27 cellular contexts compared by ENCODE assay signal in genomic region chr15:88812137-88812536, GRCh38. TPM values are rescaled to one million over a fixed set of nuclear protein-coding genes. Genes with fewer than 3 reads are reported as not detected.
DNase-seq lines count a peak whose midpoint lies in the region; ATAC-seq and TF ChIP-seq lines count a peak whose summit lies in the region.
"Had no signal": no experiment of that assay in that cellular context is flagged by ENCODE, and none has a peak within 500 bp of the region (broad histone marks: within the 10 kb centered on the region; RNA-seq: fewer than 3 reads in every experiment).

No MANE protein-coding gene starts in this region.

- no peak overlapping the region for H3K4ac ChIP-seq in mesenchymal stem cell (ENCODE audit: low read depth in 1 of 2, low read length in 2 of 2)

- no peaks in the 10 kb centered on the region for H3K79me1 ChIP-seq in mesenchymal stem cell (replicated peaks; ENCODE audit: low read length, poor library complexity, severe bottlenecking)

- no peaks in the 10 kb centered on the region for H3K9me3 Mint-ChIP-seq in activated naive CD8-positive, alpha-beta T cell treated with anti-CD3 and anti-CD28 coated beads, Interleukin-2, amount 50 U/mL, for 24 hours
- H3K9me3 Mint-ChIP-seq in activated naive CD8-positive, alpha-beta T cell treated with anti-CD3 and anti-CD28 coated beads for 36 hours: no peaks in the 10 kb centered on the region
- no peaks in the 10 kb centered on the region for H3K9me3 Mint-ChIP-seq in stimulated activated naive B cell treated with anti-CD40 and anti-IgM and Interleukin-4, amounts not matched to agents 10 μg/mL and 1 μg/mL and 100 μg/mL, for 72 hours
- H3K9me3 Mint-ChIP-seq: GM23338, H9, HFFc6 had no signal

- H3K27me3 ChIP-seq in mesenchymal stem cell (ENCODE audit: control insufficient read depth in 1 of 2, insufficient read depth in 1 of 2, low read length in 2 of 2): peaks cover 6 to 69% of the 10 kb centered on the region in 2 experiments
- H3K27me3 ChIP-seq: BE2C had no signal

- no peak for DNase-seq in activated naive CD8-positive, alpha-beta T cell treated with anti-CD3 and anti-CD28 coated beads, Interleukin-2, amount 50 U/mL, for 24 hours
- DNase-seq in activated naive CD8-positive, alpha-beta T cell treated with anti-CD3 and anti-CD28 coated beads for 36 hours: no peak
- DNase-seq in NCI-H526 treated with DMSO at 0.1 percent for 48 hours (lab: John Stamatoyannopoulos, UW) (peak; percentile 49), mesenchymal stem cell (no peak), GM13976 (ENCODE audit: low spot score) (no peak), NCI-H69 (lab: John Stamatoyannopoulos, UW) (no peak)
- DNase-seq in stimulated activated naive B cell treated with anti-CD40 and anti-IgM and Interleukin-4, amounts not matched to agents 10 μg/mL and 1 μg/mL and 100 μg/mL, for 72 hours: peak; percentile 9
- DNase-seq: BE2C; CD4-positive, CD25-positive, alpha-beta regulatory T cell; DMS53; GF-D8; H9; HFFc6; IMR-90; KG1; MM.1S; NCI-H1048; NCI-H1417; NCI-H1694; NCI-H2029 treated with DMSO at 0.1 percent for 48 hours; NCI-H748 treated with DMSO at 0.1 percent for 48 hours; PC-3 had no signal

- H3K27me3 Mint-ChIP-seq in activated naive CD8-positive, alpha-beta T cell treated with anti-CD3 and anti-CD28 coated beads, Interleukin-2, amount 50 U/mL, for 24 hours: peaks cover 24% of the 10 kb centered on the region
- H3K27me3 Mint-ChIP-seq in activated naive CD8-positive, alpha-beta T cell treated with anti-CD3 and anti-CD28 coated beads for 36 hours: peaks cover 23% of the 10 kb centered on the region
- H3K27me3 Mint-ChIP-seq in stimulated activated naive B cell treated with anti-CD40 and anti-IgM and Interleukin-4, amounts not matched to agents 10 μg/mL and 1 μg/mL and 100 μg/mL, for 72 hours: peaks cover 52 to 63% of the 10 kb centered on the region in 2 donors

- H3K14ac ChIP-seq in mesenchymal stem cell (ENCODE audit: low read length in 2 of 2): no peak overlapping the region

- 62% methylated on average over 3 of the region's 3 CpGs for WGBS in mesenchymal stem cell

- no peak overlapping the region for H2AK5ac ChIP-seq in mesenchymal stem cell (ENCODE audit: low read length, severe bottlenecking)

- H3K18ac ChIP-seq in mesenchymal stem cell (ENCODE audit: low read depth in 1 of 2, low read length in 2 of 2): no peak overlapping the region

- H3K4me1 ChIP-seq in mesenchymal stem cell (ENCODE audit: control insufficient read depth, insufficient read depth, low read depth, low read length): peaks cover 2% of the 10 kb centered on the region
- H3K4me1 ChIP-seq: BE2C had no signal

- no peak overlapping the region for H3K4me3 ChIP-seq in mesenchymal stem cell (ENCODE audit: insufficient read depth in 1 of 2, low read depth in 1 of 2, low read length in 2 of 2)
- H3K4me3 ChIP-seq: GM23338 had no signal

- peak overlapping the region; percentile 53 for H4K91ac ChIP-seq in mesenchymal stem cell (ENCODE audit: low read length)

- H3K4me3 Mint-ChIP-seq in activated naive CD8-positive, alpha-beta T cell treated with anti-CD3 and anti-CD28 coated beads, Interleukin-2, amount 50 U/mL, for 24 hours: no peak overlapping the region
- no peak overlapping the region for H3K4me3 Mint-ChIP-seq in activated naive CD8-positive, alpha-beta T cell treated with anti-CD3 and anti-CD28 coated beads for 36 hours
- no peak overlapping the region for H3K4me3 Mint-ChIP-seq in stimulated activated naive B cell treated with anti-CD40 and anti-IgM and Interleukin-4, amounts not matched to agents 10 μg/mL and 1 μg/mL and 100 μg/mL, for 72 hours
- H3K4me3 Mint-ChIP-seq: CD4-positive, CD25-positive, alpha-beta regulatory T cell; GM23338; H9; HFFc6 had no signal

- no peak overlapping the region for H2AFZ ChIP-seq in mesenchymal stem cell (ENCODE audit: low read depth, low read length)
- H2AFZ ChIP-seq: GM23338 had no signal

- no peak overlapping the region for H3K27ac ChIP-seq in mesenchymal stem cell (ENCODE audit: low read length, poor library complexity, severe bottlenecking)
- H3K27ac ChIP-seq: 22Rv1 had no signal

- H3K4me1 Mint-ChIP-seq in activated naive CD8-positive, alpha-beta T cell treated with anti-CD3 and anti-CD28 coated beads, Interleukin-2, amount 50 U/mL, for 24 hours: no peaks in the 10 kb centered on the region
- no peaks in the 10 kb centered on the region for H3K4me1 Mint-ChIP-seq in activated naive CD8-positive, alpha-beta T cell treated with anti-CD3 and anti-CD28 coated beads for 36 hours
- peaks cover 14 to 19% of the 10 kb centered on the region in 2 donors for H3K4me1 Mint-ChIP-seq in stimulated activated naive B cell treated with anti-CD40 and anti-IgM and Interleukin-4, amounts not matched to agents 10 μg/mL and 1 μg/mL and 100 μg/mL, for 72 hours
- H3K4me1 Mint-ChIP-seq: CD4-positive, CD25-positive, alpha-beta regulatory T cell had no signal

- no peaks in the 10 kb centered on the region for H3K36me3 ChIP-seq in mesenchymal stem cell (ENCODE audit: control insufficient read depth in 1 of 2, insufficient read depth in 2 of 2, low read depth in 1 of 2, low read length in 2 of 2)
- H3K36me3 ChIP-seq: BE2C had no signal

- H2BK5ac ChIP-seq in mesenchymal stem cell (ENCODE audit: low read depth, low read length, poor library complexity, severe bottlenecking): no peak overlapping the region

- no peak overlapping the region for H2BK15ac ChIP-seq in mesenchymal stem cell (ENCODE audit: low read depth, poor library complexity, severe bottlenecking)

- no peak overlapping the region for H2BK12ac ChIP-seq in mesenchymal stem cell (ENCODE audit: low read length in 2 of 2)

- H3K23ac ChIP-seq in mesenchymal stem cell (ENCODE audit: low read length in 2 of 2): no peak overlapping the region

- no peak overlapping the region for H3K4me2 ChIP-seq in mesenchymal stem cell (ENCODE audit: low read length, poor library complexity, severe bottlenecking)
- H3K4me2 ChIP-seq: GM23338 had no signal

- H3K36me3 Mint-ChIP-seq in activated naive CD8-positive, alpha-beta T cell treated with anti-CD3 and anti-CD28 coated beads, Interleukin-2, amount 50 U/mL, for 24 hours (ENCODE audit: low read depth): no peaks in the 10 kb centered on the region
- no peaks in the 10 kb centered on the region for H3K36me3 Mint-ChIP-seq in activated naive CD8-positive, alpha-beta T cell treated with anti-CD3 and anti-CD28 coated beads for 36 hours
- H3K36me3 Mint-ChIP-seq in stimulated activated naive B cell treated with anti-CD40 and anti-IgM and Interleukin-4, amounts not matched to agents 10 μg/mL and 1 μg/mL and 100 μg/mL, for 72 hours: no peaks in the 10 kb centered on the region
- H3K36me3 Mint-ChIP-seq: CD4-positive, CD25-positive, alpha-beta regulatory T cell had no signal

- no peak overlapping the region for H2BK120ac ChIP-seq in mesenchymal stem cell (ENCODE audit: low read depth, low read length)

- H3K27ac Mint-ChIP-seq in activated naive CD8-positive, alpha-beta T cell treated with anti-CD3 and anti-CD28 coated beads, Interleukin-2, amount 50 U/mL, for 24 hours: no peak overlapping the region
- H3K27ac Mint-ChIP-seq in activated naive CD8-positive, alpha-beta T cell treated with anti-CD3 and anti-CD28 coated beads for 36 hours: no peak overlapping the region
- peak overlapping the region; percentile 28 for H3K27ac Mint-ChIP-seq in stimulated activated naive B cell treated with anti-CD40 and anti-IgM and Interleukin-4, amounts not matched to agents 10 μg/mL and 1 μg/mL and 100 μg/mL, for 72 hours
- H3K27ac Mint-ChIP-seq: CD4-positive, CD25-positive, alpha-beta regulatory T cell; GM23338; HFFc6 had no signal

- in situ Hi-C loops in GM13976 (cut with MboI; ENCODE audit: low sequenced_read_pairs, unreplicated experiment): no loop called here

- H3K9me3 ChIP-seq in mesenchymal stem cell (ENCODE audit: control insufficient read depth, low read length): no peaks in the 10 kb centered on the region
- H3K9me3 ChIP-seq: BE2C had no signal

- TF ChIP-seq CTCF in GM13976 (IDR thresholded peaks at IDR 0.05; ENCODE audit: borderline replicate concordance, control extremely low read depth, extremely low read depth, insufficient read depth, missing control alignments): no peak

- H4K8ac ChIP-seq in mesenchymal stem cell (ENCODE audit: low read length): no peak overlapping the region

- no peak overlapping the region for H3K9ac ChIP-seq in mesenchymal stem cell (ENCODE audit: low read length)

- ATAC-seq in activated naive CD8-positive, alpha-beta T cell treated with anti-CD3 and anti-CD28 coated beads, Interleukin-2, amount 50 U/mL, for 24 hours: peak; percentile 64
- peak; percentile 83 to 87 for ATAC-seq in stimulated activated naive B cell treated with anti-CD40 and anti-IgM and Interleukin-4, amounts not matched to agents 10 μg/mL and 1 μg/mL and 100 μg/mL, for 72 hours (replicated peaks)
- no peak for ATAC-seq in GM21786 (IDR thresholded peaks at IDR 0.05; ENCODE audit: unreplicated experiment)
- ATAC-seq: GM23338, PC-3, SK-N-SH treated with all-trans-retinoic acid at 6 μM for 48 hours had no signal

RNA-seq across cellular contexts. Expression of gene ACAN, which starts 8.9 kb away (rescaled TPM):
- not detected for total RNA-seq in activated naive CD8-positive, alpha-beta T cell treated with anti-CD3 and anti-CD28 coated beads for 36 hours
- polyA plus RNA-seq in mesenchymal stem cell (2013, experiment 1 of 2): 0.28 TPM
- polyA plus RNA-seq in mesenchymal stem cell (2013, experiment 2 of 2): 0.37 TPM
- total RNA-seq: CD4-positive, CD25-positive, alpha-beta regulatory T cell; NCI-H460; PC-3 had no signal

Comparison
In these comparisons a context has a peak if more than half of its experiments do, and no peak if none do; other contexts are left out.
1. DNase-seq: peak in NCI-H526 treated with DMSO at 0.1 percent for 48 hours (single experiment) and stimulated activated naive B cell treated with anti-CD40 and anti-IgM and Interleukin-4, amounts not matched to agents 10 μg/mL and 1 μg/mL and 100 μg/mL, for 72 hours (single experiment); none in activated naive CD8-positive, alpha-beta T cell treated with anti-CD3 and anti-CD28 coated beads, Interleukin-2, amount 50 U/mL, for 24 hours (single experiment), activated naive CD8-positive, alpha-beta T cell treated with anti-CD3 and anti-CD28 coated beads for 36 hours (single experiment), mesenchymal stem cell (single experiment), GM13976 (single experiment) and NCI-H69 (single experiment).